In the genomic region with DNA sequence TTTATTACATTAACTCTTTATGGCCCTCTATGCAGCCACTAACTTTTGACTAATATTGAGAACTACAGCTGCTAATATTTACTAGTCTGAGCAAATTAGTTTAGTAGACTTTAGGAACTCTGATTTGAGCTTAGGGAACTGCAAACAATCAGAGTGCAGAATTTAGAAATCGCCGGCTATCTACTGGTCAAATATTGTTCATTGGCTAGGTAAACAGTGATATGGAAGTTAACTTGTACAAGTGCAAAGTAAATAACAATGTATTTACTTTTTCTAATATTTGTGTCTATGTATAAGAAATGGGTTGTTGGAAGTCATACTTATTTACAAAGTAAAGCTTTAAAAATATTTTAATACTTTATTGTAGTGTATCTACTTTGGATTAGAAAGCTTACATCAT, we compare ENCODE assay signal across 1 cellular context.
A peak's percentile ranks its signal among the peaks of the same experiment; 100 is the strongest.
TF ChIP-seq lines count a peak whose summit lies in the region.

No MANE protein-coding gene starts in this region.

TF ChIP-seq in HepG2, 621 proteins besides CTCF, POLR2A, EP300 and RAD21 (continued from another document and continues in another):
- TF ChIP-seq, protein P1, sequence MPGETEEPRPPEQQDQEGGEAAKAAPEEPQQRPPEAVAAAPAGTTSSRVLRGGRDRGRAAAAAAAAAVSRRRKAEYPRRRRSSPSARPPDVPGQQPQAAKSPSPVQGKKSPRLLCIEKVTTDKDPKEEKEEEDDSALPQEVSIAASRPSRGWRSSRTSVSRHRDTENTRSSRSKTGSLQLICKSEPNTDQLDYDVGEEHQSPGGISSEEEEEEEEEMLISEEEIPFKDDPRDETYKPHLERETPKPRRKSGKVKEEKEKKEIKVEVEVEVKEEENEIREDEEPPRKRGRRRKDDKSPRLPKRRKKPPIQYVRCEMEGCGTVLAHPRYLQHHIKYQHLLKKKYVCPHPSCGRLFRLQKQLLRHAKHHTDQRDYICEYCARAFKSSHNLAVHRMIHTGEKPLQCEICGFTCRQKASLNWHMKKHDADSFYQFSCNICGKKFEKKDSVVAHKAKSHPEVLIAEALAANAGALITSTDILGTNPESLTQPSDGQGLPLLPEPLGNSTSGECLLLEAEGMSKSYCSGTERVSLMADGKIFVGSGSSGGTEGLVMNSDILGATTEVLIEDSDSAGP (CRISPR knock-in tag; IDR thresholded peaks at IDR 0.05; ENCODE audit: borderline replicate concordance), result no peak
- TF ChIP-seq ZNF350 (CRISPR knock-in tag; IDR thresholded peaks at IDR 0.05; ENCODE audit: borderline replicate concordance, low read depth), result no peak
- TF ChIP-seq ZNF121 (CRISPR knock-in tag; IDR thresholded peaks at IDR 0.05), result no peak
- TF ChIP-seq, protein P2, sequence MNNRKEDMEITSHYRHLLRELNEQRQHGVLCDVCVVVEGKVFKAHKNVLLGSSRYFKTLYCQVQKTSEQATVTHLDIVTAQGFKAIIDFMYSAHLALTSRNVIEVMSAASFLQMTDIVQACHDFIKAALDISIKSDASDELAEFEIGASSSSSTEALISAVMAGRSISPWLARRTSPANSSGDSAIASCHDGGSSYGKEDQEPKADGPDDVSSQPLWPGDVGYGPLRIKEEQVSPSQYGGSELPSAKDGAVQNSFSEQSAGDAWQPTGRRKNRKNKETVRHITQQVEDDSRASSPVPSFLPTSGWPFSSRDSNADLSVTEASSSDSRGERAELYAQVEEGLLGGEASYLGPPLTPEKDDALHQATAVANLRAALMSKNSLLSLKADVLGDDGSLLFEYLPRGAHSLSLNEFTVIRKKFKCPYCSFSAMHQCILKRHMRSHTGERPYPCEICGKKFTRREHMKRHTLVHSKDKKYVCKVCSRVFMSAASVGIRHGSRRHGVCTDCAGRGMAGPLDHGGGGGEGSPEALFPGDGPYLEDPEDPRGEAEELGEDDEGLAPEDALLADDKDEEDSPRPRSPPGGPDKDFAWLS (CRISPR knock-in tag; IDR thresholded peaks at IDR 0.05; ENCODE audit: borderline replicate concordance), result no peak
- TF ChIP-seq FOXA3 (CRISPR knock-in tag; IDR thresholded peaks at IDR 0.05), result peak; percentile 79
- TF ChIP-seq, protein P3, sequence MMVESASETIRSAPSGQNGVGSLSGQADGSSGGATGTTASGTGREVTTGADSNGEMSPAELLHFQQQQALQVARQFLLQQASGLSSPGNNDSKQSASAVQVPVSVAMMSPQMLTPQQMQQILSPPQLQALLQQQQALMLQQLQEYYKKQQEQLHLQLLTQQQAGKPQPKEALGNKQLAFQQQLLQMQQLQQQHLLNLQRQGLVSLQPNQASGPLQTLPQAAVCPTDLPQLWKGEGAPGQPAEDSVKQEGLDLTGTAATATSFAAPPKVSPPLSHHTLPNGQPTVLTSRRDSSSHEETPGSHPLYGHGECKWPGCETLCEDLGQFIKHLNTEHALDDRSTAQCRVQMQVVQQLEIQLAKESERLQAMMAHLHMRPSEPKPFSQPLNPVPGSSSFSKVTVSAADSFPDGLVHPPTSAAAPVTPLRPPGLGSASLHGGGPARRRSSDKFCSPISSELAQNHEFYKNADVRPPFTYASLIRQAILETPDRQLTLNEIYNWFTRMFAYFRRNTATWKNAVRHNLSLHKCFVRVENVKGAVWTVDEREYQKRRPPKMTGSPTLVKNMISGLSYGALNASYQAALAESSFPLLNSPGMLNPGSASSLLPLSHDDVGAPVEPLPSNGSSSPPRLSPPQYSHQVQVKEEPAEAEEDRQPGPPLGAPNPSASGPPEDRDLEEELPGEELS (CRISPR knock-in tag; IDR thresholded peaks at IDR 0.05), result 0 out of 2 replicates have a peak, but pooled peaks have one; percentile 21
- TF ChIP-seq ZNF556 (CRISPR knock-in tag; IDR thresholded peaks at IDR 0.05; ENCODE audit: borderline replicate concordance), result no peak
- TF ChIP-seq ZFAT (CRISPR knock-in tag; conservative IDR thresholded peaks at IDR 0.05), result no peak
- no peak for TF ChIP-seq POGZ (CRISPR knock-in tag; IDR thresholded peaks at IDR 0.05)
- no peak for TF ChIP-seq ARNT (IDR thresholded peaks at IDR 0.05)
- TF ChIP-seq, protein P4, sequence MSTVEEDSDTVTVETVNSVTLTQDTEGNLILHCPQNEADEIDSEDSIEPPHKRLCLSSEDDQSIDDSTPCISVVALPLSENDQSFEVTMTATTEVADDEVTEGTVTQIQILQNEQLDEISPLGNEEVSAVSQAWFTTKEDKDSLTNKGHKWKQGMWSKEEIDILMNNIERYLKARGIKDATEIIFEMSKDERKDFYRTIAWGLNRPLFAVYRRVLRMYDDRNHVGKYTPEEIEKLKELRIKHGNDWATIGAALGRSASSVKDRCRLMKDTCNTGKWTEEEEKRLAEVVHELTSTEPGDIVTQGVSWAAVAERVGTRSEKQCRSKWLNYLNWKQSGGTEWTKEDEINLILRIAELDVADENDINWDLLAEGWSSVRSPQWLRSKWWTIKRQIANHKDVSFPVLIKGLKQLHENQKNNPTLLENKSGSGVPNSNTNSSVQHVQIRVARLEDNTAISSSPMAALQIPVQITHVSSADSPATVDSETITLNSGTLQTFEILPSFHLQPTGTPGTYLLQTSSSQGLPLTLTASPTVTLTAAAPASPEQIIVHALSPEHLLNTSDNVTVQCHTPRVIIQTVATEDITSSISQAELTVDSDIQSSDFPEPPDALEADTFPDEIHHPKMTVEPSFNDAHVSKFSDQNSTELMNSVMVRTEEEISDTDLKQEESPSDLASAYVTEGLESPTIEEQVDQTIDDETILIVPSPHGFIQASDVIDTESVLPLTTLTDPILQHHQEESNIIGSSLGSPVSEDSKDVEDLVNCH (CRISPR knock-in tag; IDR thresholded peaks at IDR 0.05), result no peak
- TF ChIP-seq ZNF614 (CRISPR knock-in tag; IDR thresholded peaks at IDR 0.05; ENCODE audit: borderline replicate concordance), result no peak
- no peak for TF ChIP-seq NCOA1 (CRISPR knock-in tag; IDR thresholded peaks at IDR 0.05)
- TF ChIP-seq MTA3 (CRISPR knock-in tag; IDR thresholded peaks at IDR 0.05), result no peak
- TF ChIP-seq ATF1 (CRISPR knock-in tag; IDR thresholded peaks at IDR 0.05), result no peak
- peak; percentile 74 for TF ChIP-seq BCL6 (CRISPR knock-in tag; IDR thresholded peaks at IDR 0.05)
- TF ChIP-seq HDAC1 (CRISPR knock-in tag; IDR thresholded peaks at IDR 0.05), result peak; percentile 60; the same call in 1 of the 2 replicates
- TF ChIP-seq, protein P5, sequence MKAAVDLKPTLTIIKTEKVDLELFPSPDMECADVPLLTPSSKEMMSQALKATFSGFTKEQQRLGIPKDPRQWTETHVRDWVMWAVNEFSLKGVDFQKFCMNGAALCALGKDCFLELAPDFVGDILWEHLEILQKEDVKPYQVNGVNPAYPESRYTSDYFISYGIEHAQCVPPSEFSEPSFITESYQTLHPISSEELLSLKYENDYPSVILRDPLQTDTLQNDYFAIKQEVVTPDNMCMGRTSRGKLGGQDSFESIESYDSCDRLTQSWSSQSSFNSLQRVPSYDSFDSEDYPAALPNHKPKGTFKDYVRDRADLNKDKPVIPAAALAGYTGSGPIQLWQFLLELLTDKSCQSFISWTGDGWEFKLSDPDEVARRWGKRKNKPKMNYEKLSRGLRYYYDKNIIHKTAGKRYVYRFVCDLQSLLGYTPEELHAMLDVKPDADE (CRISPR knock-in tag; IDR thresholded peaks at IDR 0.05), result no peak
- TF ChIP-seq HNF4A (CRISPR knock-in tag; IDR thresholded peaks at IDR 0.05), result peak; percentile 51; the same call in 1 of the 2 replicates
- no peak for TF ChIP-seq KLF16 (CRISPR knock-in tag; IDR thresholded peaks at IDR 0.05)
- TF ChIP-seq ZNF264 (CRISPR knock-in tag; IDR thresholded peaks at IDR 0.05), result no peak
- TF ChIP-seq SRF (IDR thresholded peaks at IDR 0.05; ENCODE audit: low read depth, low read length), result no peak
- peak; percentile 41; the same call in 1 of the 2 replicates for TF ChIP-seq FOXJ3 (CRISPR knock-in tag; IDR thresholded peaks at IDR 0.05; ENCODE audit: borderline replicate concordance)
- TF ChIP-seq, protein P6, sequence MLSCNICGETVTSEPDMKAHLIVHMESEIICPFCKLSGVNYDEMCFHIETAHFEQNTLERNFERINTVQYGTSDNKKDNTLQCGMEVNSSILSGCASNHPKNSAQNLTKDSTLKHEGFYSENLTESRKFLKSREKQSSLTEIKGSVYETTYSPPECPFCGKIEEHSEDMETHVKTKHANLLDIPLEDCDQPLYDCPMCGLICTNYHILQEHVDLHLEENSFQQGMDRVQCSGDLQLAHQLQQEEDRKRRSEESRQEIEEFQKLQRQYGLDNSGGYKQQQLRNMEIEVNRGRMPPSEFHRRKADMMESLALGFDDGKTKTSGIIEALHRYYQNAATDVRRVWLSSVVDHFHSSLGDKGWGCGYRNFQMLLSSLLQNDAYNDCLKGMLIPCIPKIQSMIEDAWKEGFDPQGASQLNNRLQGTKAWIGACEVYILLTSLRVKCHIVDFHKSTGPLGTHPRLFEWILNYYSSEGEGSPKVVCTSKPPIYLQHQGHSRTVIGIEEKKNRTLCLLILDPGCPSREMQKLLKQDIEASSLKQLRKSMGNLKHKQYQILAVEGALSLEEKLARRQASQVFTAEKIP (CRISPR knock-in tag; IDR thresholded peaks at IDR 0.05; ENCODE audit: borderline replicate concordance), result no peak
- TF ChIP-seq DMAP1 (CRISPR knock-in tag; IDR thresholded peaks at IDR 0.05), result no peak
- TF ChIP-seq MXI1 (IDR thresholded peaks at IDR 0.05; ENCODE audit: borderline replicate concordance, low read depth, low read length), result no peak
- TF ChIP-seq REXO4 (CRISPR knock-in tag; IDR thresholded peaks at IDR 0.05; ENCODE audit: borderline replicate concordance), result no peak
- TF ChIP-seq MAZ (IDR thresholded peaks at IDR 0.05; ENCODE audit: borderline replicate concordance, low read depth, low read length), result no peak
- no peak for TF ChIP-seq MAZ (CRISPR knock-in tag; IDR thresholded peaks at IDR 0.05; ENCODE audit: low read depth)
- no peak for TF ChIP-seq WIZ (CRISPR knock-in tag; IDR thresholded peaks at IDR 0.05)
- no peak for TF ChIP-seq MBNL3 (CRISPR knock-in tag; conservative IDR thresholded peaks at IDR 0.05)
- no peak for TF ChIP-seq ZNF317 (CRISPR knock-in tag; IDR thresholded peaks at IDR 0.05)
- TF ChIP-seq ZNF441 (CRISPR knock-in tag; IDR thresholded peaks at IDR 0.05; ENCODE audit: borderline replicate concordance), result no peak
- peak; percentile 16; the same call in 1 of the 2 replicates for TF ChIP-seq TCF7 (IDR thresholded peaks at IDR 0.05; ENCODE audit: low read depth)
- TF ChIP-seq, protein P7, sequence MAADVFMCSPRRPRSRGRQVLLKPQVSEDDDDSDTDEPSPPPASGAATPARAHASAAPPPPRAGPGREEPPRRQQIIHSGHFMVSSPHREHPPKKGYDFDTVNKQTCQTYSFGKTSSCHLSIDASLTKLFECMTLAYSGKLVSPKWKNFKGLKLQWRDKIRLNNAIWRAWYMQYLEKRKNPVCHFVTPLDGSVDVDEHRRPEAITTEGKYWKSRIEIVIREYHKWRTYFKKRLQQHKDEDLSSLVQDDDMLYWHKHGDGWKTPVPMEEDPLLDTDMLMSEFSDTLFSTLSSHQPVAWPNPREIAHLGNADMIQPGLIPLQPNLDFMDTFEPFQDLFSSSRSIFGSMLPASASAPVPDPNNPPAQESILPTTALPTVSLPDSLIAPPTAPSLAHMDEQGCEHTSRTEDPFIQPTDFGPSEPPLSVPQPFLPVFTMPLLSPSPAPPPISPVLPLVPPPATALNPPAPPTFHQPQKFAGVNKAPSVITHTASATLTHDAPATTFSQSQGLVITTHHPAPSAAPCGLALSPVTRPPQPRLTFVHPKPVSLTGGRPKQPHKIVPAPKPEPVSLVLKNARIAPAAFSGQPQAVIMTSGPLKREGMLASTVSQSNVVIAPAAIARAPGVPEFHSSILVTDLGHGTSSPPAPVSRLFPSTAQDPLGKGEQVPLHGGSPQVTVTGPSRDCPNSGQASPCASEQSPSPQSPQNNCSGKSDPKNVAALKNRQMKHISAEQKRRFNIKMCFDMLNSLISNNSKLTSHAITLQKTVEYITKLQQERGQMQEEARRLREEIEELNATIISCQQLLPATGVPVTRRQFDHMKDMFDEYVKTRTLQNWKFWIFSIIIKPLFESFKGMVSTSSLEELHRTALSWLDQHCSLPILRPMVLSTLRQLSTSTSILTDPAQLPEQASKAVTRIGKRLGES (CRISPR knock-in tag; IDR thresholded peaks at IDR 0.05; ENCODE audit: borderline replicate concordance), result no peak
- TF ChIP-seq ZNF136 (CRISPR knock-in tag; IDR thresholded peaks at IDR 0.05; ENCODE audit: low read depth), result no peak
- no peak for TF ChIP-seq ZNF768 (CRISPR knock-in tag; IDR thresholded peaks at IDR 0.05)
- TF ChIP-seq SALL1 (CRISPR knock-in tag; IDR thresholded peaks at IDR 0.05), result no peak
- TF ChIP-seq, protein P8, sequence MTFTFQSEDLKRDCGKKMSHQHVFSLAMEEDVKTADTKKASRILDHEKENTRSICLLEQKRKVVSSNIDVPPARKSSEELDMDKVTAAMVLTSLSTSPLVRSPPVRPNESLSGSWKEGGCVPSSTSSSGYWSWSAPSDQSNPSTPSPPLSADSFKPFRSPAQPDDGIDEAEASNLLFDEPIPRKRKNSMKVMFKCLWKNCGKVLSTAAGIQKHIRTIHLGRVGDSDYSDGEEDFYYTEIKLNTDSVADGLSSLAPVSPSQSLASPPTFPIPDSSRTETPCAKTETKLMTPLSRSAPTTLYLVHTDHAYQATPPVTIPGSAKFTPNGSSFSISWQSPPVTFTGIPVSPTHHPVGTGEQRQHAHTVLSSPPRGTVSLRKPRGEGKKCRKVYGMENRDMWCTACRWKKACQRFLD (CRISPR knock-in tag; IDR thresholded peaks at IDR 0.05; ENCODE audit: borderline replicate concordance), result no peak
- no peak for TF ChIP-seq CCAR2 (optimal IDR thresholded peaks at IDR 0.05; ENCODE audit: low read depth, low read length)
- TF ChIP-seq ERF (CRISPR knock-in tag; IDR thresholded peaks at IDR 0.05), result no peak
- no peak for TF ChIP-seq NR3C1 (CRISPR knock-in tag; IDR thresholded peaks at IDR 0.05)
- no peak for TF ChIP-seq ZNF230 (CRISPR knock-in tag; IDR thresholded peaks at IDR 0.05)
- no peak for TF ChIP-seq DNMT1 (CRISPR knock-in tag; IDR thresholded peaks at IDR 0.05)
- no peak for TF ChIP-seq NR2C2 (CRISPR knock-in tag; IDR thresholded peaks at IDR 0.05; ENCODE audit: borderline replicate concordance)
